8 cellular contexts compared by ENCODE assay signal in genomic region chr12:2897418-2897817, GRCh38. TPM values are rescaled to one million over a fixed set of nuclear protein-coding genes. Genes with fewer than 3 reads are reported as not detected.
"Had no signal": no experiment of that assay in that cellular context is flagged by ENCODE, and none has a peak within 500 bp of the region (broad histone marks: within the 10 kb centered on the region; RNA-seq: fewer than 3 reads in every experiment).

No MANE protein-coding gene starts in this region.

- ATAC-seq: K562 had no signal

- H3K9me3 Mint-ChIP-seq: IgD-negative memory B cell had no signal

- H3K4me3 Mint-ChIP-seq: IgD-negative memory B cell had no signal

- H3K27ac Mint-ChIP-seq: IgD-negative memory B cell had no signal

- H3K27ac ChIP-seq: HL-60 had no signal

- FAIRE-seq: HTR-8/SVneo, K562 had no signal

- H3K27me3 Mint-ChIP-seq: IgD-negative memory B cell had no signal

- H3K4me3 ChIP-seq: K562 had no signal

- H3K36me3 Mint-ChIP-seq: IgD-negative memory B cell had no signal

- DNase-seq: IMR-90, KBM-7, KG1 had no signal

RNA-seq across cellular contexts. Expression of gene TEX52, which starts 40.6 kb away (rescaled TPM):
- total RNA-seq: HT1080, IMR-90, K562 had no signal
- polyA plus RNA-seq: IgD-negative memory B cell, IMR-90, K562 had no signal
